Comparison of ENCODE assay signal across 20 cellular contexts in genomic region chr9:131800366-131800765, GRCh38.
"Had no signal": no experiment of that assay in that cellular context is flagged by ENCODE, and none has a peak within 500 bp of the region (broad histone marks: within the 10 kb centered on the region; RNA-seq: fewer than 3 reads in every experiment).

No MANE protein-coding gene starts in this region.

- DNase-seq: immature natural killer cell; kidney; left colon; left lung; lower lobe of right lung; mammary epithelial cell; mesenchymal stem cell; nucleus accumbens; psoas muscle; right lobe of liver; stimulated activated CD4-positive, alpha-beta T cell treated with anti-CD3 and anti-CD28 coated beads, Interleukin-1b, Interleukin-23, amount 100 ng/mL, for 48 hours; stimulated activated CD4-positive, alpha-beta T cell treated with anti-CD3 and anti-CD28 coated beads, Interleukin-2, amount 100 ng/mL, for 48 hours; stimulated activated CD4-positive, alpha-beta T cell treated with anti-CD3 and anti-CD28 coated beads, Interleukin-4, amount 100 ng/mL, for 4 hours; stimulated activated CD8-positive, alpha-beta memory T cell treated with anti-CD3 and anti-CD28 coated beads, Interleukin-4, amount 100 ng/mL, for 48 hours; stimulated activated naive CD4-positive, alpha-beta T cell treated with Interleukin-2 at 50 U/mL for 16 hours; stimulated activated naive CD8-positive, alpha-beta T cell treated with anti-CD3 and anti-CD28 coated beads, Interleukin-15, amount 100 ng/mL, for 72 hours; substantia nigra; uterus had no signal

- ATAC-seq: left colon; left lung; lower lobe of right lung; naive thymus-derived CD8-positive, alpha-beta T cell; psoas muscle; right lobe of liver; stimulated activated memory B cell treated with anti-CD40 and anti-IgM and Interleukin-4, amounts not matched to agents 10 μg/mL and 1 μg/mL and 100 μg/mL, for 72 hours; stimulated activated naive CD8-positive, alpha-beta T cell treated with anti-CD3 and anti-CD28 coated beads, Interleukin-15, amount 100 ng/mL, for 72 hours had no signal
